ENCODE assay signal across 20 cellular contexts in genomic region chr13:113618455-113618854, GRCh38. TPM values are rescaled to one million over a fixed set of nuclear protein-coding genes. Genes with fewer than 3 reads are reported as not detected.
A peak's percentile ranks its signal among the peaks of the same experiment; 100 is the strongest.
DNase-seq lines count a peak whose midpoint lies in the region; ATAC-seq and TF ChIP-seq lines count a peak whose summit lies in the region.
"Had no signal": no experiment of that assay in that cellular context is flagged by ENCODE, and none has a peak within 500 bp of the region (broad histone marks: within the 10 kb centered on the region; RNA-seq: fewer than 3 reads in every experiment).

No MANE protein-coding gene starts in this region.

- 96 to 97% methylated on average over 6 to 7 of the region's 7 CpGs for WGBS in endodermal cell (ENCODE audit: insufficient coverage in 1 of 2, insufficient read length in 1 of 2), 2 experiments

- no peak overlapping the region for H3K4me3 Mint-ChIP-seq in CD4-positive, CD25-positive, alpha-beta regulatory T cell
- H3K4me3 Mint-ChIP-seq in T-helper 17 cell (no peak overlapping the region), endodermal cell (no peak overlapping the region), neural crest cell (no peak overlapping the region)
- H3K4me3 Mint-ChIP-seq: HFFc6 had no signal

- H3K4me3 ChIP-seq in CD4-positive, CD25-positive, alpha-beta regulatory T cell (ENCODE audit: low read depth, low read length): no peak overlapping the region
- no peak overlapping the region for H3K4me3 ChIP-seq in endodermal cell (ENCODE audit: low read length)
- H3K4me3 ChIP-seq: BLaER1 treated with 17β-estradiol and CSF1 and Interleukin-3, amounts not matched to agents 10 nM and 100 nM; Peyer's patch; SK-N-MC had no signal

- H3K9me3 Mint-ChIP-seq in CD4-positive, CD25-positive, alpha-beta regulatory T cell: peaks cover 0 to 2% (median 0%) of the 10 kb centered on the region in 7 donors
- H3K9me3 Mint-ChIP-seq in endodermal cell: peaks cover 8% of the 10 kb centered on the region
- no peaks in the 10 kb centered on the region for H3K9me3 Mint-ChIP-seq in neural crest cell
- H3K9me3 Mint-ChIP-seq: HFFc6 had no signal

- DNase-seq in CD4-positive, CD25-positive, alpha-beta regulatory T cell: no peak
- DNase-seq in T-helper 17 cell (no peak), endodermal cell (no peak), neural crest cell (ENCODE audit: low read depth, low spot score) (no peak), T1000 (lab: John Stamatoyannopoulos, UW) (no peak), NCI-H2227 (lab: John Stamatoyannopoulos, UW; ENCODE audit: unreplicated experiment) (no peak)
- DNase-seq: HFFc6, KBM-7, NCI-H1105 treated with DMSO at 0.1 percent for 48 hours, NCI-H1694 treated with DMSO at 0.1 percent for 48 hours, NCI-H2107, NCI-H345, NCI-H524 treated with DMSO at 0.1 percent for 48 hours, Peyer's patch had no signal

- no peak for ATAC-seq in CD4-positive, CD25-positive, alpha-beta regulatory T cell (ENCODE audit: low read depth in 2 of 2)
- ATAC-seq in T-helper 17 cell: no peak
- no peak for ATAC-seq in GM19452 (IDR thresholded peaks at IDR 0.05; ENCODE audit: unreplicated experiment)
- no peak for ATAC-seq in GM18519 (IDR thresholded peaks at IDR 0.05; ENCODE audit: low FRiP score, unreplicated experiment)
- ATAC-seq: HepG2 had no signal

- no peaks in the 10 kb centered on the region for H3K27me3 Mint-ChIP-seq in CD4-positive, CD25-positive, alpha-beta regulatory T cell
- no peaks in the 10 kb centered on the region for H3K27me3 Mint-ChIP-seq in T-helper 17 cell
- H3K27me3 Mint-ChIP-seq in endodermal cell (ENCODE audit: insufficient read depth): no peaks in the 10 kb centered on the region
- no peaks in the 10 kb centered on the region for H3K27me3 Mint-ChIP-seq in neural crest cell (ENCODE audit: low read depth)

- no peak overlapping the region for H3K9ac ChIP-seq in endodermal cell (ENCODE audit: extremely low read depth, low read length, poor library complexity, severe bottlenecking)
- H3K9ac ChIP-seq: BLaER1 treated with 17β-estradiol and CSF1 and Interleukin-3, amounts not matched to agents 10 nM and 100 nM had no signal

- H3K27me3 ChIP-seq in CD4-positive, CD25-positive, alpha-beta regulatory T cell (ENCODE audit: control insufficient read depth, insufficient read depth, low read length): no peaks in the 10 kb centered on the region
- H3K27me3 ChIP-seq in endodermal cell (ENCODE audit: control insufficient read depth, insufficient read depth, low read length, poor library complexity, severe bottlenecking): no peaks in the 10 kb centered on the region
- H3K27me3 ChIP-seq: BLaER1 treated with 17β-estradiol and CSF1 and Interleukin-3, amounts not matched to agents 10 nM and 100 nM; Peyer's patch had no signal

- peak; percentile 24 for TF ChIP-seq CTCF in endodermal cell (conservative IDR thresholded peaks at IDR 0.05)
- no peak for TF ChIP-seq CTCF in neural crest cell (conservative IDR thresholded peaks at IDR 0.05)

- peaks cover 13% of the 10 kb centered on the region for H3K36me3 Mint-ChIP-seq in CD4-positive, CD25-positive, alpha-beta regulatory T cell
- H3K36me3 Mint-ChIP-seq in T-helper 17 cell (ENCODE audit: low read depth): peaks cover 8% of the 10 kb centered on the region
- peaks cover 46% of the 10 kb centered on the region for H3K36me3 Mint-ChIP-seq in endodermal cell (ENCODE audit: low read depth)
- H3K36me3 Mint-ChIP-seq in neural crest cell (ENCODE audit: low read depth): peaks cover 21% of the 10 kb centered on the region

- no peaks in the 10 kb centered on the region for H3K36me3 ChIP-seq in CD4-positive, CD25-positive, alpha-beta regulatory T cell (ENCODE audit: control insufficient read depth, insufficient read depth, low read length)
- H3K36me3 ChIP-seq in endodermal cell (ENCODE audit: control insufficient read depth, insufficient read depth, low read length): peaks cover 50% of the 10 kb centered on the region

- H3K9me3 ChIP-seq in CD4-positive, CD25-positive, alpha-beta regulatory T cell (ENCODE audit: control insufficient read depth in 2 of 2, low read length in 2 of 2): no peaks in the 10 kb centered on the region
- H3K9me3 ChIP-seq in T-helper 17 cell (ENCODE audit: control insufficient read depth, low read length, poor library complexity, severe bottlenecking) (no peaks in the 10 kb centered on the region), endodermal cell (ENCODE audit: control insufficient read depth, low read length) (no peaks in the 10 kb centered on the region)
- H3K9me3 ChIP-seq: BLaER1 treated with 17β-estradiol and CSF1 and Interleukin-3, amounts not matched to agents 10 nM and 100 nM; Peyer's patch had no signal

- no peaks in the 10 kb centered on the region for H3K4me1 ChIP-seq in CD4-positive, CD25-positive, alpha-beta regulatory T cell (ENCODE audit: control insufficient read depth, insufficient read depth, low read length, poor library complexity, severe bottlenecking)
- peaks cover 13% of the 10 kb centered on the region for H3K4me1 ChIP-seq in endodermal cell (ENCODE audit: control insufficient read depth, insufficient read depth, low read length)
- H3K4me1 ChIP-seq: Peyer's patch had no signal

- no peak overlapping the region for H3K27ac ChIP-seq in CD4-positive, CD25-positive, alpha-beta regulatory T cell (ENCODE audit: insufficient read depth, low read length, poor library complexity, severe bottlenecking)
- no peak overlapping the region for H3K27ac ChIP-seq in endodermal cell (ENCODE audit: low read depth, low read length)
- H3K27ac ChIP-seq: BLaER1 treated with 17β-estradiol and CSF1 and Interleukin-3, amounts not matched to agents 10 nM and 100 nM; Peyer's patch; SK-N-MC had no signal

- H3K27ac Mint-ChIP-seq in CD4-positive, CD25-positive, alpha-beta regulatory T cell: peak overlapping the region; percentile 28 to 78 (median 37)
- peak overlapping the region; percentile 29 for H3K27ac Mint-ChIP-seq in T-helper 17 cell
- peak overlapping the region; percentile 79 for H3K27ac Mint-ChIP-seq in endodermal cell
- peak overlapping the region; percentile 93 for H3K27ac Mint-ChIP-seq in neural crest cell (ENCODE audit: unreplicated experiment)

- H3K4me1 Mint-ChIP-seq in CD4-positive, CD25-positive, alpha-beta regulatory T cell: peaks cover 0 to 4% (median 0%) of the 10 kb centered on the region in 4 donors
- H3K4me1 Mint-ChIP-seq in T-helper 17 cell (peaks cover 8% of the 10 kb centered on the region), endodermal cell (peaks cover 12% of the 10 kb centered on the region), neural crest cell (peaks cover 13% of the 10 kb centered on the region)

RNA-seq across cellular contexts. Expression of gene TFDP1, which starts 33.9 kb away (rescaled TPM):
- total RNA-seq in CD4-positive, CD25-positive, alpha-beta regulatory T cell: 31.1 TPM
- polyA plus RNA-seq in CD4-positive, CD25-positive, alpha-beta regulatory T cell: 10 to 100 TPM; 34.0 to 64.3 (median 49.2) TPM
- total RNA-seq in T-helper 17 cell (10 to 100 TPM; 31.1 to 33.6 TPM), endodermal cell (10 to 100 TPM; 74.8 to 76.1 TPM), neural crest cell (105 and 108 TPM in 2 replicates)
- 84.3 TPM for polyA plus RNA-seq in endodermal cell (2013, experiment 1 of 2)
- 82.9 TPM for polyA plus RNA-seq in endodermal cell (2013, experiment 2 of 2)

RNA-seq across cellular contexts. Expression of gene ATP4B, which starts 39.5 kb away (rescaled TPM):
- not detected for total RNA-seq in CD4-positive, CD25-positive, alpha-beta regulatory T cell
- polyA plus RNA-seq in CD4-positive, CD25-positive, alpha-beta regulatory T cell: not detected
- total RNA-seq in T-helper 17 cell: not detected
- not detected for total RNA-seq in endodermal cell
- polyA plus RNA-seq in endodermal cell (2013, experiment 1 of 2): not detected
- not detected for polyA plus RNA-seq in endodermal cell (2013, experiment 2 of 2)
- total RNA-seq in neural crest cell: not detected in 2 replicates
- total RNA-seq: A673, HepG2, HFFc6, Peyer's patch had no signal
- polyA plus RNA-seq: HepG2 had no signal

RNA-seq across cellular contexts. Expression of gene GRK1, which starts 48.6 kb away (rescaled TPM):
- not detected for total RNA-seq in CD4-positive, CD25-positive, alpha-beta regulatory T cell
- polyA plus RNA-seq in CD4-positive, CD25-positive, alpha-beta regulatory T cell: not detected
- total RNA-seq in T-helper 17 cell: under 1 TPM in 1 of 2 donors, not detected in 1; 0.07 TPM
- 1 to 10 TPM; 1.7 to 2.5 TPM for total RNA-seq in endodermal cell
- 0.25 TPM for polyA plus RNA-seq in endodermal cell (2013, experiment 1 of 2)
- polyA plus RNA-seq in endodermal cell (2013, experiment 2 of 2): 0.17 TPM
- total RNA-seq in neural crest cell: 0.77 and 1.5 TPM in 2 replicates
- total RNA-seq: A673, HFFc6 had no signal

Comparison
In these comparisons a context has a peak if more than half of its experiments do, and no peak if none do; other contexts are left out.
1. H3K27ac Mint-ChIP-seq: peak in every context shown above with its lines; median percentile 93 in neural crest cell; 79 in endodermal cell; 37 in CD4-positive, CD25-positive, alpha-beta regulatory T cell; 29 in T-helper 17 cell.